11 cellular contexts compared by ENCODE assay signal in genomic region chr4:6693274-6694176, GRCh38. TPM values are rescaled to one million over a fixed set of nuclear protein-coding genes. Genes with fewer than 3 reads are reported as not detected.
DNase-seq lines count a peak whose midpoint lies in the region; ATAC-seq and TF ChIP-seq lines count a peak whose summit lies in the region.
"Had no signal": no experiment of that assay in that cellular context is flagged by ENCODE, and none has a peak within 500 bp of the region (broad histone marks: within the 10 kb centered on the region; RNA-seq: fewer than 3 reads in every experiment).

TSS of gene S100P (plus strand) at chr4:6693878. CDS start at chr4:6693933, 55 bp downstream.

- H3K27me3 ChIP-seq in esophagus (ENCODE audit: control insufficient read depth in 1 of 2, insufficient read depth in 2 of 2, low read length in 2 of 2) = no peaks in the 10 kb centered on the region
- H3K27me3 ChIP-seq in skeletal muscle tissue (ENCODE audit: control insufficient read depth in 3 of 3, insufficient read depth in 3 of 3, low read length in 3 of 3) = no peaks in the 10 kb centered on the region

- TF ChIP-seq CTCF in HEK293 (tag by site-specific recombination; IDR thresholded peaks at IDR 0.05) = no peak

- CTCF ChIA-PET in HEK293 (lab: Yijun Ruan, JAX) = no interaction called here

- H3K4me3 ChIP-seq in HEK293 (ENCODE audit: low read depth, low read length) = no peak within 1 kb of the TSS
- H3K4me3 ChIP-seq in esophagus (ENCODE audit: low read depth in 1 of 2, low read length in 2 of 2) = peak within 1 kb of the TSS; percentile 32 to 49
- H3K4me3 ChIP-seq in skeletal muscle tissue (ENCODE audit: low read length in 3 of 3) = no peak within 1 kb of the TSS

- DNase-seq in SW480 (ENCODE audit: low spot score) (peak; percentile 72), NCI-H1048 (lab: John Stamatoyannopoulos, UW) (no peak), G401 (ENCODE audit: low spot score) (no peak)
- DNase-seq in stimulated activated naive CD4-positive, alpha-beta T cell treated with Interleukin-2 at 50 U/mL for 16 hours (lab: John Stamatoyannopoulos, UW) = no peak
- DNase-seq: GOT3, NCI-H774 had no signal

- H3K9ac ChIP-seq in skeletal muscle tissue (ENCODE audit: low read depth in 1 of 3, low read length in 3 of 3) = peak within 1 kb of the TSS in 2 of 3 donors; percentile 12 to 33

- H3K27ac ChIP-seq in HEK293 (ENCODE audit: extremely low read depth, low read depth, low read length) (no peak within 1 kb of the TSS), esophagus (ENCODE audit: low read depth in 2 of 2, low read length in 1 of 2) (peak within 1 kb of the TSS; percentile 68 to 84), skeletal muscle tissue (ENCODE audit: low read depth, low read length) (no peak within 1 kb of the TSS)

- no peaks in the 10 kb centered on the region for H3K9me3 ChIP-seq in HEK293 (ENCODE audit: control insufficient read depth, insufficient read depth, low read depth, low read length)
- H3K9me3 ChIP-seq in esophagus (ENCODE audit: control insufficient read depth in 2 of 2, insufficient read depth in 1 of 2, low read depth in 1 of 2, low read length in 1 of 2) = peaks cover 0 to 2% of the 10 kb centered on the region in 2 donors
- H3K9me3 ChIP-seq in skeletal muscle tissue (ENCODE audit: control insufficient read depth in 3 of 3, low read length in 3 of 3) = no peaks in the 10 kb centered on the region

- 77 to 78% methylated on average over 28 of the region's 28 CpGs for WGBS in esophagus, 2 donors

- in situ Hi-C loops in G401 (cut with HindIII; ENCODE audit: low sequenced_read_pairs) = no loop called here

- no peaks in the 10 kb centered on the region for H3K36me3 ChIP-seq in HEK293 (ENCODE audit: control insufficient read depth in 2 of 2, insufficient read depth in 1 of 2, low read length in 2 of 2)
- H3K36me3 ChIP-seq in esophagus (ENCODE audit: control insufficient read depth in 2 of 2, insufficient read depth in 2 of 2, low read length in 1 of 2) = no peaks in the 10 kb centered on the region
- H3K36me3 ChIP-seq in skeletal muscle tissue (ENCODE audit: control insufficient read depth in 3 of 3, insufficient read depth in 3 of 3, low read length in 3 of 3) = no peaks in the 10 kb centered on the region

- POLR2A ChIA-PET in HEK293 (lab: Yijun Ruan, JAX) = no interaction called here

- H3K4me1 ChIP-seq in HEK293 (ENCODE audit: control insufficient read depth, insufficient read depth, low read length) (no peaks in the 10 kb centered on the region), esophagus (ENCODE audit: control insufficient read depth in 2 of 2, insufficient read depth in 2 of 2, low read length in 1 of 2) (peaks cover 10 to 38% of the 10 kb centered on the region in 2 donors), skeletal muscle tissue (ENCODE audit: control insufficient read depth in 3 of 3, insufficient read depth in 3 of 3, low read length in 3 of 3) (peaks cover 12 to 39% (median 22%) of the 10 kb centered on the region in 3 donors)

- no peak for ATAC-seq in GM18519 (IDR thresholded peaks at IDR 0.05; ENCODE audit: low FRiP score, unreplicated experiment)
- ATAC-seq: sciatic nerve had no signal

TF ChIP-seq in HEK293, 187 proteins besides CTCF, POLR2A, EP300 and RAD21:
- TF ChIP-seq, protein P1, sequence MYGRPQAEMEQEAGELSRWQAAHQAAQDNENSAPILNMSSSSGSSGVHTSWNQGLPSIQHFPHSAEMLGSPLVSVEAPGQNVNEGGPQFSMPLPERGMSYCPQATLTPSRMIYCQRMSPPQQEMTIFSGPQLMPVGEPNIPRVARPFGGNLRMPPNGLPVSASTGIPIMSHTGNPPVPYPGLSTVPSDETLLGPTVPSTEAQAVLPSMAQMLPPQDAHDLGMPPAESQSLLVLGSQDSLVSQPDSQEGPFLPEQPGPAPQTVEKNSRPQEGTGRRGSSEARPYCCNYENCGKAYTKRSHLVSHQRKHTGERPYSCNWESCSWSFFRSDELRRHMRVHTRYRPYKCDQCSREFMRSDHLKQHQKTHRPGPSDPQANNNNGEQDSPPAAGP (tag by site-specific recombination; IDR thresholded peaks at IDR 0.05) = peak; percentile 48; the same call in 1 of the 2 replicates
- TF ChIP-seq HOXD13 (CRISPR knock-in tag; IDR thresholded peaks at IDR 0.05; ENCODE audit: borderline replicate concordance) = peak; percentile 71; the same call in 1 of the 2 replicates
- no peak for TF ChIP-seq ZNF37A (tag by site-specific recombination; IDR thresholded peaks at IDR 0.05)
- no peak for TF ChIP-seq ZNF549 (tag by site-specific recombination; IDR thresholded peaks at IDR 0.05)
- TF ChIP-seq ZNF654 (tag by site-specific recombination; IDR thresholded peaks at IDR 0.05; ENCODE audit: low read depth) = no peak
- no peak for TF ChIP-seq ZNF837 (tag by site-specific recombination; IDR thresholded peaks at IDR 0.05)
- TF ChIP-seq KLF1 (tag by site-specific recombination; IDR thresholded peaks at IDR 0.05) = peak; percentile 97

RNA-seq across cellular contexts. Expression of gene S100P, which starts in this region (rescaled TPM):
- 100 to 1,000 TPM in 1 of 2 donors, 10 to 100 TPM in 1; 60.0 to 290 TPM for polyA plus RNA-seq in esophagus
- total RNA-seq in skeletal muscle tissue = 0.52 TPM
- total RNA-seq in G401 (2014; rRNA removed; shearing (Covaris generic)) = not detected in 2 replicates

Comparison
In these comparisons a context has a peak if more than half of its experiments do, and no peak if none do; other contexts are left out.
1. H3K27ac ChIP-seq: peak in esophagus (2 of 2); none in HEK293 (single experiment) and skeletal muscle tissue (single experiment).
2. H3K4me3 ChIP-seq: peak in esophagus (2 of 2); none in HEK293 (single experiment) and skeletal muscle tissue (0 of 3).